Comparison of ENCODE assay signal across 8 cellular contexts in genomic region chr17:77427471-77427991, GRCh38.
DNase-seq lines count a peak whose midpoint lies in the region; ATAC-seq and TF ChIP-seq lines count a peak whose summit lies in the region.

No MANE protein-coding gene starts in this region.

- no peaks in the 10 kb centered on the region for H3K27me3 Mint-ChIP-seq in activated naive CD8-positive, alpha-beta T cell
- H3K27me3 Mint-ChIP-seq in activated naive CD8-positive, alpha-beta T cell treated with anti-CD3 and anti-CD28 coated beads for 36 hours, result no peaks in the 10 kb centered on the region

- H3K27me3 ChIP-seq in aorta (ENCODE audit: control insufficient read depth in 1 of 2, insufficient read depth in 2 of 2, low read length in 1 of 2), result no peaks in the 10 kb centered on the region

- no peak for DNase-seq in activated naive CD8-positive, alpha-beta T cell treated with anti-CD3 and anti-CD28 coated beads for 36 hours
- DNase-seq in choroid plexus epithelial cell (ENCODE audit: low read depth) (peak; percentile 90), lung microvascular endothelial cell (ENCODE audit: low read depth in 2 of 2) (peak; percentile 49 to 68), aorta (peak; percentile 80 to 91), NCI-H1092 (lab: John Stamatoyannopoulos, UW) (no peak)
- no peak for DNase-seq in stimulated activated CD4-positive, alpha-beta T cell treated with anti-CD3 and anti-CD28 coated beads, Interleukin-1b, Interleukin-23, amount 100 ng/mL, for 48 hours

- intact Hi-C loops in aorta (cut with DNase I), result loop anchor here in 1 of 2 donors (5.0 kb wide), 2 partner anchors 50 to 100 kb away; no protein-coding TSS in a partner anchor

- WGBS in aorta, 2 donors, result 16 to 18% methylated on average over 14 of the region's 14 CpGs

- H3K36me3 Mint-ChIP-seq in activated naive CD8-positive, alpha-beta T cell, result no peaks in the 10 kb centered on the region
- H3K36me3 Mint-ChIP-seq in activated naive CD8-positive, alpha-beta T cell treated with anti-CD3 and anti-CD28 coated beads for 36 hours, result no peaks in the 10 kb centered on the region

- H3K27ac ChIP-seq in aorta (ENCODE audit: low read depth in 1 of 2, low read length in 2 of 2), result peak overlapping the region in 1 of 2 donors; percentile 14

- ATAC-seq in aorta (ENCODE audit: low FRiP score) (no peak), HG02763 (IDR thresholded peaks at IDR 0.05; ENCODE audit: unreplicated experiment) (no peak)

- no peaks in the 10 kb centered on the region for H3K4me1 ChIP-seq in aorta (ENCODE audit: control insufficient read depth in 1 of 2, insufficient read depth in 2 of 2, low read length in 2 of 2)

- no peak for TF ChIP-seq CTCF in choroid plexus epithelial cell (conservative IDR thresholded peaks at IDR 0.05; ENCODE audit: low read depth, low read length)

- peak overlapping the region; percentile 87 for H3K27ac Mint-ChIP-seq in activated naive CD8-positive, alpha-beta T cell
- no peak overlapping the region for H3K27ac Mint-ChIP-seq in activated naive CD8-positive, alpha-beta T cell treated with anti-CD3 and anti-CD28 coated beads for 36 hours

- H3K36me3 ChIP-seq in aorta (ENCODE audit: control insufficient read depth in 1 of 2, insufficient read depth in 2 of 2, low read length in 1 of 2), result no peaks in the 10 kb centered on the region

- H3K4me3 Mint-ChIP-seq in activated naive CD8-positive, alpha-beta T cell, result no peak overlapping the region
- no peak overlapping the region for H3K4me3 Mint-ChIP-seq in activated naive CD8-positive, alpha-beta T cell treated with anti-CD3 and anti-CD28 coated beads for 36 hours

- no peak overlapping the region for H3K4me3 ChIP-seq in choroid plexus epithelial cell (ENCODE audit: low read depth, low read length)
- no peak overlapping the region for H3K4me3 ChIP-seq in aorta (ENCODE audit: low read length in 2 of 2)

- H3K9me3 Mint-ChIP-seq in activated naive CD8-positive, alpha-beta T cell (ENCODE audit: low read depth), result no peaks in the 10 kb centered on the region
- no peaks in the 10 kb centered on the region for H3K9me3 Mint-ChIP-seq in activated naive CD8-positive, alpha-beta T cell treated with anti-CD3 and anti-CD28 coated beads for 36 hours

- no peaks in the 10 kb centered on the region for H3K9me3 ChIP-seq in aorta (ENCODE audit: control insufficient read depth, low read length)

- H3K4me1 Mint-ChIP-seq in activated naive CD8-positive, alpha-beta T cell (ENCODE audit: low read depth), result peaks cover 79% of the 10 kb centered on the region
- H3K4me1 Mint-ChIP-seq in activated naive CD8-positive, alpha-beta T cell treated with anti-CD3 and anti-CD28 coated beads for 36 hours, result peaks cover 68% of the 10 kb centered on the region

Comparison
In these comparisons a context has a peak if more than half of its experiments do, and no peak if none do; other contexts are left out.
1. DNase-seq: peak in choroid plexus epithelial cell (single experiment), lung microvascular endothelial cell (2 of 2) and aorta (2 of 2); none in activated naive CD8-positive, alpha-beta T cell treated with anti-CD3 and anti-CD28 coated beads for 36 hours (single experiment), stimulated activated CD4-positive, alpha-beta T cell treated with anti-CD3 and anti-CD28 coated beads, Interleukin-1b, Interleukin-23, amount 100 ng/mL, for 48 hours (single experiment) and NCI-H1092 (single experiment).